ENCODE assay signal across 15 cellular contexts in the genomic region with DNA sequence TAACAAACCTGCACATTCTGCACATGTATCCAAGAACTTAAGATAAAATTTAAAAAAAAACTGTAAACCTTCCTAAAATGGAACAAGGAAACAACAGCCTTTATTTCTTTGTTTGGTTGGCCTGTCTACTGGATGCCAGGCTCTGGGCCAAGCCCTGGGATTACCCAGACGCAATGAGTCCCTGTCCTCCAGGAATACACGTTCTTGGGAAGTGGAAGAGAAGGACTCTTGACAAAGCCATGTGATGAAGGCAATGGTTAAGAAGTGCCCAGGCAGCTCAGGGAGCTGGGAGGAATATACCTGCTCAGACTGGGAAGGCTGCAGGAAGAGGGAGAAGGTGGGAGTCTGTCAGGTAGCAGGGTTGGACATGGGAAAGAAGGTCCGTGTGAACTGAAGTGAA.
DNase-seq lines count a peak whose midpoint lies in the region; ATAC-seq and TF ChIP-seq lines count a peak whose summit lies in the region.
"Had no signal": no experiment of that assay in that cellular context is flagged by ENCODE, and none has a peak within 500 bp of the region (broad histone marks: within the 10 kb centered on the region; RNA-seq: fewer than 3 reads in every experiment).

No MANE protein-coding gene starts in this region.

- no peak overlapping the region for H3K4me3 ChIP-seq in lower lobe of right lung
- no peak overlapping the region for H3K4me3 ChIP-seq in upper lobe of right lung
- H3K4me3 ChIP-seq: GM12878 had no signal

- H3K9me3 ChIP-seq in lower lobe of right lung = no peaks in the 10 kb centered on the region
- no peaks in the 10 kb centered on the region for H3K9me3 ChIP-seq in upper lobe of right lung
- H3K9me3 ChIP-seq: Caco-2 had no signal

- H3K36me3 ChIP-seq in lower lobe of right lung = no peaks in the 10 kb centered on the region
- H3K36me3 ChIP-seq in upper lobe of right lung = no peaks in the 10 kb centered on the region

- TF ChIP-seq CTCF in lower lobe of right lung (IDR thresholded peaks at IDR 0.05) = no peak
- no peak for TF ChIP-seq CTCF in upper lobe of right lung (IDR thresholded peaks at IDR 0.05)

- H3K27ac ChIP-seq in lower lobe of right lung (no peak overlapping the region), upper lobe of right lung (no peak overlapping the region)
- H3K27ac ChIP-seq: C4-2B had no signal

- ATAC-seq in lower lobe of right lung = peak; percentile 12 to 67
- peak; percentile 68 for ATAC-seq in upper lobe of right lung
- ATAC-seq: GM12878, HepG2 had no signal

- H3K4me1 ChIP-seq in lower lobe of right lung (no peaks in the 10 kb centered on the region), upper lobe of right lung (no peaks in the 10 kb centered on the region)
- H3K4me1 ChIP-seq: Caco-2 had no signal

- intact Hi-C loops in lower lobe of right lung (cut with DNase I) = no loop called here
- intact Hi-C loops in upper lobe of right lung (cut with DNase I) = no loop called here
- intact Hi-C loops in cardiac septum (cut with DNase I) = no loop called here

- H3K27me3 ChIP-seq in lower lobe of right lung (ENCODE audit: low read depth) (no peaks in the 10 kb centered on the region), upper lobe of right lung (no peaks in the 10 kb centered on the region)

- peak; percentile 21 for DNase-seq in Ammon's horn (ENCODE audit: low spot score)
- peak; percentile 62 for DNase-seq in NCI-H2029 (lab: John Stamatoyannopoulos, UW)
- no peak for DNase-seq in lower lobe of right lung
- no peak for DNase-seq in upper lobe of right lung
- DNase-seq in cardiac septum (ENCODE audit: low spot score) = no peak
- DNase-seq in HCEC 1CT = no peak
- DNase-seq: ACHN; Caco-2; CD4-positive, alpha-beta T cell; GF-D8; GOT3; H7 had no signal

Comparison
In these comparisons a context has a peak if more than half of its experiments do, and no peak if none do; other contexts are left out.
1. DNase-seq: peak in Ammon's horn (single experiment) and NCI-H2029 (single experiment); none in lower lobe of right lung (single experiment), upper lobe of right lung (single experiment), cardiac septum (single experiment) and HCEC 1CT (single experiment).